ENCODE assay signal across 18 cellular contexts in the genomic region with DNA sequence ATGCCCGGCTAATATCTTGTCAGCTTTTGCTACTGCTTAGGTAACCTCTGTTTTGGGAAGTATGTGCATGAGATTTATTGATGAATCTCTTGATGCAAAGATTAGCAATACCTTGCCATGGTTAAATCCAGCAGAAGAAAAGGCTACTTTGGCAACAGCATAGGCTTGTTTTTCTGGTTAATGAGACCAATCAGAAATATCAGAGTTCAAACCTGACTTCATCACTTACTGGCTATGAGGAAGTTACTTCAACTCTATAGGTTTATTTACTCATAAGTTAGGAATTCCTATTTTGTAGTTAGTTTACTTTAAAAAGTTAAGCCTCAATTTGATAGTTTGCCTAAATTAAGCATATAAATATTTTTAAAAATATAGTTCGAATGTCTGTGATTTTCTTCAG.
DNase-seq lines count a peak whose midpoint lies in the region; TF ChIP-seq lines count a peak whose summit lies in the region.
"Had no signal": no experiment of that assay in that cellular context is flagged by ENCODE, and none has a peak within 500 bp of the region (broad histone marks: within the 10 kb centered on the region; RNA-seq: fewer than 3 reads in every experiment).

No MANE protein-coding gene starts in this region.

- peaks cover 12% of the 10 kb centered on the region for H3K9me3 Mint-ChIP-seq in osteocyte (ENCODE audit: unreplicated experiment)
- H3K9me3 Mint-ChIP-seq: activated B cell treated with CpG ODN at 0.5 μM for 24 hours had no signal

- H3K36me3 ChIP-seq in BE2C, result no peaks in the 10 kb centered on the region; the same call in 1 of the 2 replicates
- H3K36me3 ChIP-seq: MG63, tibial nerve had no signal

- no peaks in the 10 kb centered on the region for H3K9me3 ChIP-seq in BE2C
- H3K9me3 ChIP-seq: MG63, tibial nerve had no signal

- H3K27me3 ChIP-seq in BE2C, result no peaks in the 10 kb centered on the region
- H3K27me3 ChIP-seq: MG63, tibial nerve had no signal

- no peak overlapping the region for H3K4me3 Mint-ChIP-seq in osteocyte (ENCODE audit: unreplicated experiment)
- H3K4me3 Mint-ChIP-seq: activated B cell treated with CpG ODN at 0.5 μM for 24 hours; activated CD8-positive, alpha-beta T cell treated with anti-CD3 and anti-CD28 coated beads for 36 hours had no signal

- peaks cover 66% of the 10 kb centered on the region for H3K4me1 Mint-ChIP-seq in osteocyte (ENCODE audit: unreplicated experiment)

- no peaks in the 10 kb centered on the region for H3K4me1 ChIP-seq in BE2C

- no peaks in the 10 kb centered on the region for H3K27me3 Mint-ChIP-seq in osteocyte (ENCODE audit: unreplicated experiment)
- H3K27me3 Mint-ChIP-seq: activated B cell treated with CpG ODN at 0.5 μM for 24 hours; activated CD8-positive, alpha-beta T cell treated with anti-CD3 and anti-CD28 coated beads for 36 hours had no signal

- TF ChIP-seq CTCF in osteocyte (IDR thresholded peaks at IDR 0.05), result no peak
- TF ChIP-seq CTCF in BE2C (IDR thresholded peaks at IDR 0.05; ENCODE audit: low read depth, low read length), result no peak

- DNase-seq in ELR (ENCODE audit: low read depth) (peak; percentile 78), LoVo (ENCODE audit: low spot score) (peak; percentile 36), dermis blood vessel endothelial cell (peak; percentile 30), osteocyte (ENCODE audit: extremely low spot score, unreplicated experiment) (no peak), DMS79 treated with DMSO at 0.1 percent for 48 hours (lab: John Stamatoyannopoulos, UW) (no peak), BE2C (no peak), NCI-H2107 (lab: John Stamatoyannopoulos, UW) (no peak)
- no peak for DNase-seq in stimulated activated CD4-positive, alpha-beta T cell treated with anti-CD3 and anti-CD28 coated beads, Interleukin-2, amount 100 ng/mL, for 48 hours
- DNase-seq: activated B cell treated with CpG ODN at 0.5 μM for 24 hours; activated CD8-positive, alpha-beta T cell treated with anti-CD3 and anti-CD28 coated beads for 36 hours; cortex of kidney; MG63; NCI-H146; occipital lobe; right cardiac atrium; stimulated activated naive CD4-positive, alpha-beta T cell had no signal

- peak overlapping the region; percentile 91 for H3K27ac Mint-ChIP-seq in osteocyte (ENCODE audit: unreplicated experiment)
- H3K27ac Mint-ChIP-seq: activated B cell treated with CpG ODN at 0.5 μM for 24 hours; activated CD8-positive, alpha-beta T cell treated with anti-CD3 and anti-CD28 coated beads for 36 hours; activated naive CD4-positive, alpha-beta T cell treated with anti-CD3 and anti-CD28 coated beads, Interleukin-2, amount 50 U/mL, for 72 hours had no signal

- peaks cover 32% of the 10 kb centered on the region for H3K36me3 Mint-ChIP-seq in osteocyte (ENCODE audit: unreplicated experiment)

- H3K4me3 ChIP-seq in BE2C (ENCODE audit: low read depth, low read length), result no peak overlapping the region
- H3K4me3 ChIP-seq: MG63, tibial nerve had no signal

Comparison
In these comparisons a context has a peak if more than half of its experiments do, and no peak if none do; other contexts are left out.
1. DNase-seq: peak in ELR (single experiment), LoVo (single experiment) and dermis blood vessel endothelial cell (single experiment); none in osteocyte (single experiment), DMS79 treated with DMSO at 0.1 percent for 48 hours (single experiment), stimulated activated CD4-positive, alpha-beta T cell treated with anti-CD3 and anti-CD28 coated beads, Interleukin-2, amount 100 ng/mL, for 48 hours (0 of 2), BE2C (single experiment) and NCI-H2107 (single experiment).